ENCODE assay signal across 19 cellular contexts in genomic region chr13:64073203-64073602, GRCh38.
A peak's percentile ranks its signal among the peaks of the same experiment; 100 is the strongest.
DNase-seq lines count a peak whose midpoint lies in the region; FAIRE-seq and TF ChIP-seq lines count a peak whose summit lies in the region.
"Had no signal": no experiment of that assay in that cellular context is flagged by ENCODE, and none has a peak within 500 bp of the region (broad histone marks: within the 10 kb centered on the region; RNA-seq: fewer than 3 reads in every experiment).

No MANE protein-coding gene starts in this region.

- dilution Hi-C loops in endothelial cell of umbilical vein (cut with MboI; ENCODE audit: extremely low pct_ligation_motif_present, low sequenced_read_pairs), result no loop called here

- in situ Hi-C loops in HAP-1 (cut with MboI; ENCODE audit: low sequenced_read_pairs), result no loop called here

- DNase-seq in HAP-1 (ENCODE audit: low spot score in 2 of 2) (no peak), MG63 (no peak), OCI-M1 (lab: John Stamatoyannopoulos, UW) (peak; percentile 21), endothelial cell of umbilical vein (ENCODE audit: low read depth, low spot score) (peak; percentile 2), GM10266 (ENCODE audit: extremely low spot score) (no peak), DMS114 treated with DMSO at 0.1 percent for 48 hours (lab: John Stamatoyannopoulos, UW; ENCODE audit: unreplicated experiment) (no peak), suprapubic skin (ENCODE audit: low spot score in 2 of 2) (no peak)
- no peak for DNase-seq in activated CD8-positive, alpha-beta memory T cell treated with anti-CD3 and anti-CD28 coated beads, Interleukin-2, amount 50 U/mL, for 4 hours
- DNase-seq: C1 segment of cervical spinal cord; Caco-2; CD4-positive, alpha-beta memory T cell; DMS79; EL; GDM1; GOT3; HCEC 1CT had no signal

- no peak overlapping the region for H3K4me2 ChIP-seq in endothelial cell of umbilical vein (ENCODE audit: insufficient read depth, low read length)

- H3K9me3 ChIP-seq in HAP-1, result no peaks in the 10 kb centered on the region
- no peaks in the 10 kb centered on the region for H3K9me3 ChIP-seq in MG63
- no peaks in the 10 kb centered on the region for H3K9me3 ChIP-seq in endothelial cell of umbilical vein (replicated peaks; ENCODE audit: control insufficient read depth, insufficient read depth, low read length)
- no peaks in the 10 kb centered on the region for H3K9me3 ChIP-seq in suprapubic skin
- H3K9me3 ChIP-seq: Caco-2 had no signal

- H3K4me3 ChIP-seq in HAP-1 (peak overlapping the region; percentile 17), MG63 (peak overlapping the region; percentile 27), endothelial cell of umbilical vein (replicated peaks in 1 of 3; ENCODE audit: insufficient read depth in 1 of 3, low read depth in 1 of 3, low read length in 3 of 3) (no peak overlapping the region), suprapubic skin (no peak overlapping the region)

- CTCF ChIA-PET in endothelial cell of umbilical vein (lab: Charles Lee), result no interaction called here

- H3K9ac ChIP-seq in endothelial cell of umbilical vein (replicated peaks; ENCODE audit: extremely low read depth, insufficient read depth, low read length), result no peak overlapping the region

- no peak overlapping the region for H2AFZ ChIP-seq in endothelial cell of umbilical vein (ENCODE audit: low read depth, low read length)

- TF ChIP-seq CTCF in endothelial cell of umbilical vein (IDR thresholded peaks at IDR 0.05; ENCODE audit: extremely low read depth in 1 of 2, insufficient read depth in 1 of 2, low read depth in 1 of 2, low read length in 2 of 2) (no peak), GM10266 (IDR thresholded peaks at IDR 0.05; ENCODE audit: control insufficient read depth, insufficient read depth, low read depth, missing control alignments) (no peak), suprapubic skin (IDR thresholded peaks at IDR 0.05) (no peak)

- POLR2A ChIA-PET in endothelial cell of umbilical vein (lab: Charles Lee), result no interaction called here

- H3K36me3 ChIP-seq in HAP-1 (replicated peaks) (no peaks in the 10 kb centered on the region), MG63 (peaks cover 5% of the 10 kb centered on the region; the same call in 1 of the 2 replicates), endothelial cell of umbilical vein (ENCODE audit: control insufficient read depth in 2 of 2, extremely low read depth in 1 of 2, insufficient read depth in 2 of 2, low read length in 2 of 2) (no peaks in the 10 kb centered on the region), suprapubic skin (no peaks in the 10 kb centered on the region)

- H3K27ac ChIP-seq in endothelial cell of umbilical vein (ENCODE audit: insufficient read depth, low read depth, low read length), result no peak overlapping the region
- H3K27ac ChIP-seq in suprapubic skin, result no peak overlapping the region

- H3K9me1 ChIP-seq in endothelial cell of umbilical vein (replicated peaks; ENCODE audit: control insufficient read depth, extremely low read depth, insufficient read depth, low read length), result no peaks in the 10 kb centered on the region

- TF ChIP-seq POLR2A in endothelial cell of umbilical vein (IDR thresholded peaks at IDR 0.05; ENCODE audit: low read depth, low read length) (no peak), suprapubic skin (IDR thresholded peaks at IDR 0.05) (no peak)

- H3K27me3 ChIP-seq in HAP-1 (ENCODE audit: low read depth), result no peaks in the 10 kb centered on the region
- H3K27me3 ChIP-seq in MG63, result no peaks in the 10 kb centered on the region
- no peaks in the 10 kb centered on the region for H3K27me3 ChIP-seq in endothelial cell of umbilical vein (ENCODE audit: control insufficient read depth in 2 of 2, insufficient read depth in 2 of 2, low read length in 2 of 2)
- no peaks in the 10 kb centered on the region for H3K27me3 ChIP-seq in suprapubic skin

- no peak for FAIRE-seq in endothelial cell of umbilical vein (lab: Jason Lieb, UNC)
- FAIRE-seq: GM12891, GM18507, H54 had no signal

- H4K20me1 ChIP-seq in endothelial cell of umbilical vein (replicated peaks; ENCODE audit: control insufficient read depth, extremely low read depth, insufficient read depth, low read length), result no peaks in the 10 kb centered on the region

- no peak for TF ChIP-seq EP300 in suprapubic skin (IDR thresholded peaks at IDR 0.05)

- peaks cover 26% of the 10 kb centered on the region for H3K4me1 ChIP-seq in HAP-1
- no peaks in the 10 kb centered on the region for H3K4me1 ChIP-seq in endothelial cell of umbilical vein (ENCODE audit: control insufficient read depth, extremely low read depth, insufficient read depth, low read length)
- H3K4me1 ChIP-seq in suprapubic skin, result no peaks in the 10 kb centered on the region
- H3K4me1 ChIP-seq: Caco-2 had no signal

- no peaks in the 10 kb centered on the region for H3K79me2 ChIP-seq in endothelial cell of umbilical vein (ENCODE audit: control insufficient read depth, insufficient read depth, low read length)

- BruUV-seq in endothelial cell of umbilical vein (replicated peaks; lab: Mats Ljungman, UMichigan), result no TSS peak

- intact Hi-C loops in endothelial cell of umbilical vein (cut with micrococcal nuclease), result no loop called here

TF ChIP-seq in endothelial cell of umbilical vein, 7 proteins besides CTCF, POLR2A, EP300 and RAD21:
- TF ChIP-seq GATA2 (IDR thresholded peaks at IDR 0.05; ENCODE audit: insufficient read depth, insufficient read length, low read depth, low read length) (no peak), MYC (IDR thresholded peaks at IDR 0.05; ENCODE audit: low read depth, low read length) (no peak), JUN (IDR thresholded peaks at IDR 0.05; ENCODE audit: borderline replicate concordance, insufficient read depth, insufficient read length, low read depth) (no peak)

Comparison
In these comparisons a context has a peak if more than half of its experiments do, and no peak if none do; other contexts are left out.
1. DNase-seq: peak in OCI-M1 (single experiment) and endothelial cell of umbilical vein (single experiment); none in HAP-1 (0 of 2), MG63 (single experiment), GM10266 (single experiment), DMS114 treated with DMSO at 0.1 percent for 48 hours (single experiment), activated CD8-positive, alpha-beta memory T cell treated with anti-CD3 and anti-CD28 coated beads, Interleukin-2, amount 50 U/mL, for 4 hours (single experiment) and suprapubic skin (0 of 2).
2. H3K4me3 ChIP-seq: peak in HAP-1 (single experiment) and MG63 (single experiment); none in endothelial cell of umbilical vein (0 of 3) and suprapubic skin (single experiment).